In the genomic region with DNA sequence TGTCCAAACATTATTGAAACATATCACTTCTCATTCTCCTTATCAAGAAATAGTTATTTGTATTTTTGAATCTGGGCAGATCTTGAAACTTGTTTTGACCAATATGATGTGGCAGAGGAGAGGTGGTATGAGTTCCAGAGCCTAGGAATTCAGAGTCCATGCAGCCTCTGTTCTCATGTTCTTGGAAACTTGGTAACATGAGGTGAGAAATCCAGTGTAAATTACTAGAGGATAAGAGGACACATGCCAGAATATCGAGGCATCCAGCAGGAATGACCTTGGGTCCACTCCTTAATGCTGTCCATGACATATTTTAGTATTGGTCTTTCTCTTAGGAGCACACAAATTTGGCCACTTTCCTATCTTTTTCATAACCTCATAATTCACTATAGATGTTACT, we compare ENCODE assay signal across 1 cellular context.
TF ChIP-seq lines count a peak whose summit lies in the region.

No MANE protein-coding gene starts in this region.

TF ChIP-seq in HepG2, 621 proteins besides CTCF, POLR2A, EP300 and RAD21 (continued from another document):
- TF ChIP-seq, protein P1, sequence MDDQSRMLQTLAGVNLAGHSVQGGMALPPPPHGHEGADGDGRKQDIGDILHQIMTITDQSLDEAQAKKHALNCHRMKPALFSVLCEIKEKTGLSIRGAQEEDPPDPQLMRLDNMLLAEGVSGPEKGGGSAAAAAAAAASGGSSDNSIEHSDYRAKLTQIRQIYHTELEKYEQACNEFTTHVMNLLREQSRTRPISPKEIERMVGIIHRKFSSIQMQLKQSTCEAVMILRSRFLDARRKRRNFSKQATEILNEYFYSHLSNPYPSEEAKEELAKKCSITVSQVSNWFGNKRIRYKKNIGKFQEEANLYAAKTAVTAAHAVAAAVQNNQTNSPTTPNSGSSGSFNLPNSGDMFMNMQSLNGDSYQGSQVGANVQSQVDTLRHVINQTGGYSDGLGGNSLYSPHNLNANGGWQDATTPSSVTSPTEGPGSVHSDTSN (CRISPR knock-in tag; IDR thresholded peaks at IDR 0.05; ENCODE audit: borderline replicate concordance): peak; percentile 77; the same call in 1 of the 2 replicates
- TF ChIP-seq, protein P2, sequence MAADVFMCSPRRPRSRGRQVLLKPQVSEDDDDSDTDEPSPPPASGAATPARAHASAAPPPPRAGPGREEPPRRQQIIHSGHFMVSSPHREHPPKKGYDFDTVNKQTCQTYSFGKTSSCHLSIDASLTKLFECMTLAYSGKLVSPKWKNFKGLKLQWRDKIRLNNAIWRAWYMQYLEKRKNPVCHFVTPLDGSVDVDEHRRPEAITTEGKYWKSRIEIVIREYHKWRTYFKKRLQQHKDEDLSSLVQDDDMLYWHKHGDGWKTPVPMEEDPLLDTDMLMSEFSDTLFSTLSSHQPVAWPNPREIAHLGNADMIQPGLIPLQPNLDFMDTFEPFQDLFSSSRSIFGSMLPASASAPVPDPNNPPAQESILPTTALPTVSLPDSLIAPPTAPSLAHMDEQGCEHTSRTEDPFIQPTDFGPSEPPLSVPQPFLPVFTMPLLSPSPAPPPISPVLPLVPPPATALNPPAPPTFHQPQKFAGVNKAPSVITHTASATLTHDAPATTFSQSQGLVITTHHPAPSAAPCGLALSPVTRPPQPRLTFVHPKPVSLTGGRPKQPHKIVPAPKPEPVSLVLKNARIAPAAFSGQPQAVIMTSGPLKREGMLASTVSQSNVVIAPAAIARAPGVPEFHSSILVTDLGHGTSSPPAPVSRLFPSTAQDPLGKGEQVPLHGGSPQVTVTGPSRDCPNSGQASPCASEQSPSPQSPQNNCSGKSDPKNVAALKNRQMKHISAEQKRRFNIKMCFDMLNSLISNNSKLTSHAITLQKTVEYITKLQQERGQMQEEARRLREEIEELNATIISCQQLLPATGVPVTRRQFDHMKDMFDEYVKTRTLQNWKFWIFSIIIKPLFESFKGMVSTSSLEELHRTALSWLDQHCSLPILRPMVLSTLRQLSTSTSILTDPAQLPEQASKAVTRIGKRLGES (CRISPR knock-in tag; IDR thresholded peaks at IDR 0.05; ENCODE audit: borderline replicate concordance): 0 out of 2 replicates have a peak, but pooled peaks have one; percentile 59
- TF ChIP-seq, protein P3, sequence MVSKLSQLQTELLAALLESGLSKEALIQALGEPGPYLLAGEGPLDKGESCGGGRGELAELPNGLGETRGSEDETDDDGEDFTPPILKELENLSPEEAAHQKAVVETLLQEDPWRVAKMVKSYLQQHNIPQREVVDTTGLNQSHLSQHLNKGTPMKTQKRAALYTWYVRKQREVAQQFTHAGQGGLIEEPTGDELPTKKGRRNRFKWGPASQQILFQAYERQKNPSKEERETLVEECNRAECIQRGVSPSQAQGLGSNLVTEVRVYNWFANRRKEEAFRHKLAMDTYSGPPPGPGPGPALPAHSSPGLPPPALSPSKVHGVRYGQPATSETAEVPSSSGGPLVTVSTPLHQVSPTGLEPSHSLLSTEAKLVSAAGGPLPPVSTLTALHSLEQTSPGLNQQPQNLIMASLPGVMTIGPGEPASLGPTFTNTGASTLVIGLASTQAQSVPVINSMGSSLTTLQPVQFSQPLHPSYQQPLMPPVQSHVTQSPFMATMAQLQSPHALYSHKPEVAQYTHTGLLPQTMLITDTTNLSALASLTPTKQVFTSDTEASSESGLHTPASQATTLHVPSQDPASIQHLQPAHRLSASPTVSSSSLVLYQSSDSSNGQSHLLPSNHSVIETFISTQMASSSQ (IDR thresholded peaks at IDR 0.05; ENCODE audit: low read depth): no peak
- TF ChIP-seq, protein P3 (CRISPR knock-in tag; IDR thresholded peaks at IDR 0.05; ENCODE audit: borderline replicate concordance): no peak
- TF ChIP-seq NFYB (CRISPR knock-in tag; IDR thresholded peaks at IDR 0.05) (no peak), JUND (CRISPR knock-in tag; IDR thresholded peaks at IDR 0.05) (0 out of 2 replicates have a peak, but pooled peaks have one; percentile 15), CBX1 (IDR thresholded peaks at IDR 0.05; ENCODE audit: low read depth) (no peak), CCAR2 (optimal IDR thresholded peaks at IDR 0.05; ENCODE audit: low read depth, low read length) (no peak), ZNF468 (CRISPR knock-in tag; IDR thresholded peaks at IDR 0.05) (no peak), CAMTA2 (CRISPR knock-in tag; IDR thresholded peaks at IDR 0.05; ENCODE audit: borderline replicate concordance) (no peak), RFXAP (CRISPR knock-in tag; IDR thresholded peaks at IDR 0.05; ENCODE audit: borderline replicate concordance) (no peak), SYNCRIP (IDR thresholded peaks at IDR 0.05; ENCODE audit: insufficient read depth, low read depth, low read length) (no peak)
- TF ChIP-seq, protein P4, sequence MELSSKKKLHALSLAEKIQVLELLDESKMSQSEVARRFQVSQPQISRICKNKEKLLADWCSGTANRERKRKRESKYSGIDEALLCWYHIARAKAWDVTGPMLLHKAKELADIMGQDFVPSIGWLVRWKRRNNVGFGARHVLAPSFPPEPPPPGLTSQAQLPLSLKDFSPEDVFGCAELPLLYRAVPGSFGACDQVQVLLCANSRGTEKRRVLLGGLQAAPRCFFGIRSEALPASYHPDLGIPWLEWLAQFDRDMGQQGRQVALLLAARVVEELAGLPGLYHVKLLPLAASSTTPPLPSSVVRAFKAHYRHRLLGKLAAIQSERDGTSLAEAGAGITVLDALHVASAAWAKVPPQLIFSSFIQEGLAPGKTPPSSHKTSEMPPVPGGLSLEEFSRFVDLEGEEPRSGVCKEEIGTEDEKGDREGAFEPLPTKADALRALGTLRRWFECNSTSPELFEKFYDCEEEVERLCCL (CRISPR knock-in tag; IDR thresholded peaks at IDR 0.05; ENCODE audit: borderline replicate concordance): no peak
- TF ChIP-seq, protein P5, sequence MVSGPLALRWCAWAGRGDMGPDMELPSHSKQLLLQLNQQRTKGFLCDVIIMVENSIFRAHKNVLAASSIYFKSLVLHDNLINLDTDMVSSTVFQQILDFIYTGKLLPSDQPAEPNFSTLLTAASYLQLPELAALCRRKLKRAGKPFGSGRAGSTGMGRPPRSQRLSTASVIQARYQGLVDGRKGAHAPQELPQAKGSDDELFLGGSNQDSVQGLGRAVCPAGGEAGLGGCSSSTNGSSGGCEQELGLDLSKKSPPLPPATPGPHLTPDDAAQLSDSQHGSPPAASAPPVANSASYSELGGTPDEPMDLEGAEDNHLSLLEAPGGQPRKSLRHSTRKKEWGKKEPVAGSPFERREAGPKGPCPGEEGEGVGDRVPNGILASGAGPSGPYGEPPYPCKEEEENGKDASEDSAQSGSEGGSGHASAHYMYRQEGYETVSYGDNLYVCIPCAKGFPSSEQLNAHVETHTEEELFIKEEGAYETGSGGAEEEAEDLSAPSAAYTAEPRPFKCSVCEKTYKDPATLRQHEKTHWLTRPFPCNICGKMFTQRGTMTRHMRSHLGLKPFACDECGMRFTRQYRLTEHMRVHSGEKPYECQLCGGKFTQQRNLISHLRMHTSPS (CRISPR knock-in tag; IDR thresholded peaks at IDR 0.05; ENCODE audit: low read depth): no peak
